In the genomic region with DNA sequence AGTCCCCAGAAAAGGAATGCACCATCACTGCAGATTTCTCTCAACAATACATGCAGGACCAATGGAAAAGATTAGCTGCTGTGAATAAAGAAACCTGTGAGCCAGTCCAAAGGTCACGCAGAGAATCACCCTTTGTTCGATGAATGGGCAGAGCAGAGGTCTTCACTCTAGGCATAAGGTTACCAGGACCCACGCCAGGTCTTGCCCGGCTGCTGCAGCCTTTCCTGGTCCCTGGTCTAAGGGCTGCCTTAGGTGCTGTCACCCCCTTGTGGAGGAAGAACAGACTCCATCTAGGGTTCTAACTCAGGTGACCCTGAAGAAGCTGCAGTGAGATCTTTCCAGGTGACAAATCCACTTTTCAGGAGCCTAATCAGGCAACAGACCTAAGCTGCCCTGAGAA, we compare ENCODE assay signal across 1 cellular context.
TF ChIP-seq lines count a peak whose summit lies in the region.

No MANE protein-coding gene starts in this region.

TF ChIP-seq in HepG2, 621 proteins besides CTCF, POLR2A, EP300 and RAD21 (continued from another document and continues in another):
- TF ChIP-seq, protein P1, sequence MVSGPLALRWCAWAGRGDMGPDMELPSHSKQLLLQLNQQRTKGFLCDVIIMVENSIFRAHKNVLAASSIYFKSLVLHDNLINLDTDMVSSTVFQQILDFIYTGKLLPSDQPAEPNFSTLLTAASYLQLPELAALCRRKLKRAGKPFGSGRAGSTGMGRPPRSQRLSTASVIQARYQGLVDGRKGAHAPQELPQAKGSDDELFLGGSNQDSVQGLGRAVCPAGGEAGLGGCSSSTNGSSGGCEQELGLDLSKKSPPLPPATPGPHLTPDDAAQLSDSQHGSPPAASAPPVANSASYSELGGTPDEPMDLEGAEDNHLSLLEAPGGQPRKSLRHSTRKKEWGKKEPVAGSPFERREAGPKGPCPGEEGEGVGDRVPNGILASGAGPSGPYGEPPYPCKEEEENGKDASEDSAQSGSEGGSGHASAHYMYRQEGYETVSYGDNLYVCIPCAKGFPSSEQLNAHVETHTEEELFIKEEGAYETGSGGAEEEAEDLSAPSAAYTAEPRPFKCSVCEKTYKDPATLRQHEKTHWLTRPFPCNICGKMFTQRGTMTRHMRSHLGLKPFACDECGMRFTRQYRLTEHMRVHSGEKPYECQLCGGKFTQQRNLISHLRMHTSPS (CRISPR knock-in tag; IDR thresholded peaks at IDR 0.05; ENCODE audit: low read depth), result no peak
- TF ChIP-seq, protein P2, sequence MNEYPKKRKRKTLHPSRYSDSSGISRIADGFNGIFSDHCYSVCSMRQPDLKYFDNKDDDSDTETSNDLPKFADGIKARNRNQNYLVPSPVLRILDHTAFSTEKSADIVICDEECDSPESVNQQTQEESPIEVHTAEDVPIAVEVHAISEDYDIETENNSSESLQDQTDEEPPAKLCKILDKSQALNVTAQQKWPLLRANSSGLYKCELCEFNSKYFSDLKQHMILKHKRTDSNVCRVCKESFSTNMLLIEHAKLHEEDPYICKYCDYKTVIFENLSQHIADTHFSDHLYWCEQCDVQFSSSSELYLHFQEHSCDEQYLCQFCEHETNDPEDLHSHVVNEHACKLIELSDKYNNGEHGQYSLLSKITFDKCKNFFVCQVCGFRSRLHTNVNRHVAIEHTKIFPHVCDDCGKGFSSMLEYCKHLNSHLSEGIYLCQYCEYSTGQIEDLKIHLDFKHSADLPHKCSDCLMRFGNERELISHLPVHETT (CRISPR knock-in tag; conservative IDR thresholded peaks at IDR 0.05), result no peak
- TF ChIP-seq ZNF20 (CRISPR knock-in tag; IDR thresholded peaks at IDR 0.05) (no peak), HIVEP1 (CRISPR knock-in tag; IDR thresholded peaks at IDR 0.05) (no peak), POLR2AphosphoS5 (IDR thresholded peaks at IDR 0.05; ENCODE audit: low read depth, low read length) (no peak), ZNF256 (CRISPR knock-in tag; conservative IDR thresholded peaks at IDR 0.05) (no peak), ZNF350 (CRISPR knock-in tag; IDR thresholded peaks at IDR 0.05; ENCODE audit: borderline replicate concordance, low read depth) (no peak), ZNF547 (CRISPR knock-in tag; IDR thresholded peaks at IDR 0.05) (no peak), ZNF878 (CRISPR knock-in tag; IDR thresholded peaks at IDR 0.05) (no peak), HMG20A (CRISPR knock-in tag; IDR thresholded peaks at IDR 0.05; ENCODE audit: borderline replicate concordance) (peak; percentile 51; the same call in 1 of the 2 replicates), ZNF850 (CRISPR knock-in tag; conservative IDR thresholded peaks at IDR 0.05) (no peak), NR1H2 (CRISPR knock-in tag; IDR thresholded peaks at IDR 0.05; ENCODE audit: borderline replicate concordance, low read depth) (no peak), HNF4G (IDR thresholded peaks at IDR 0.05; ENCODE audit: borderline replicate concordance, low read depth, low read length) (peak; percentile 70), HNF4G (CRISPR knock-in tag; IDR thresholded peaks at IDR 0.05; ENCODE audit: borderline replicate concordance, low read depth) (peak; percentile 79; the same call in 1 of the 2 replicates), ZNF674 (CRISPR knock-in tag; IDR thresholded peaks at IDR 0.05; ENCODE audit: low read depth) (no peak), ZNF317 (CRISPR knock-in tag; IDR thresholded peaks at IDR 0.05) (no peak), ZZZ3 (CRISPR knock-in tag; IDR thresholded peaks at IDR 0.05; ENCODE audit: borderline replicate concordance) (no peak), ZNF17 (CRISPR knock-in tag; IDR thresholded peaks at IDR 0.05) (no peak), PRPF4 (IDR thresholded peaks at IDR 0.05; ENCODE audit: low read depth, low read length, poor library complexity, severe bottlenecking) (no peak), CBFB (CRISPR knock-in tag; IDR thresholded peaks at IDR 0.05) (0 out of 2 replicates have a peak, but pooled peaks have one; percentile 18), ELF3 (CRISPR knock-in tag; IDR thresholded peaks at IDR 0.05) (0 out of 2 replicates have a peak, but pooled peaks have one; percentile 29), CAMTA2 (CRISPR knock-in tag; IDR thresholded peaks at IDR 0.05; ENCODE audit: borderline replicate concordance) (no peak), ZNF615 (CRISPR knock-in tag; IDR thresholded peaks at IDR 0.05; ENCODE audit: borderline replicate concordance) (no peak), ELF4 (CRISPR knock-in tag; IDR thresholded peaks at IDR 0.05; ENCODE audit: borderline replicate concordance) (no peak), ZIK1 (CRISPR knock-in tag; IDR thresholded peaks at IDR 0.05; ENCODE audit: borderline replicate concordance, low read depth) (no peak), SATB2 (CRISPR knock-in tag; IDR thresholded peaks at IDR 0.05) (no peak), ZNF724P (CRISPR knock-in tag; IDR thresholded peaks at IDR 0.05; ENCODE audit: borderline replicate concordance) (no peak), ZNF326 (CRISPR knock-in tag; IDR thresholded peaks at IDR 0.05; ENCODE audit: borderline replicate concordance) (no peak), TRIM24 (CRISPR knock-in tag; IDR thresholded peaks at IDR 0.05) (no peak), ZNF484 (CRISPR knock-in tag; IDR thresholded peaks at IDR 0.05; ENCODE audit: borderline replicate concordance, low read depth) (no peak), ZNF672 (CRISPR knock-in tag; IDR thresholded peaks at IDR 0.05) (no peak), ELF1 (CRISPR knock-in tag; IDR thresholded peaks at IDR 0.05) (no peak), GATA4 (IDR thresholded peaks at IDR 0.05; ENCODE audit: borderline replicate concordance, low read depth) (no peak), HNRNPLL (IDR thresholded peaks at IDR 0.05; ENCODE audit: low read depth, low read length, poor library complexity, severe bottlenecking) (no peak), KLF11 (CRISPR knock-in tag; IDR thresholded peaks at IDR 0.05) (no peak), SALL1 (CRISPR knock-in tag; IDR thresholded peaks at IDR 0.05) (peak; percentile 58), ZNF589 (CRISPR knock-in tag; conservative IDR thresholded peaks at IDR 0.05) (no peak), ZNF530 (CRISPR knock-in tag; IDR thresholded peaks at IDR 0.05; ENCODE audit: low read depth) (no peak)
- TF ChIP-seq, protein P3, sequence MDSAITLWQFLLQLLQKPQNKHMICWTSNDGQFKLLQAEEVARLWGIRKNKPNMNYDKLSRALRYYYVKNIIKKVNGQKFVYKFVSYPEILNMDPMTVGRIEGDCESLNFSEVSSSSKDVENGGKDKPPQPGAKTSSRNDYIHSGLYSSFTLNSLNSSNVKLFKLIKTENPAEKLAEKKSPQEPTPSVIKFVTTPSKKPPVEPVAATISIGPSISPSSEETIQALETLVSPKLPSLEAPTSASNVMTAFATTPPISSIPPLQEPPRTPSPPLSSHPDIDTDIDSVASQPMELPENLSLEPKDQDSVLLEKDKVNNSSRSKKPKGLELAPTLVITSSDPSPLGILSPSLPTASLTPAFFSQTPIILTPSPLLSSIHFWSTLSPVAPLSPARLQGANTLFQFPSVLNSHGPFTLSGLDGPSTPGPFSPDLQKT (CRISPR knock-in tag; IDR thresholded peaks at IDR 0.05; ENCODE audit: borderline replicate concordance), result no peak
- TF ChIP-seq, protein P4, sequence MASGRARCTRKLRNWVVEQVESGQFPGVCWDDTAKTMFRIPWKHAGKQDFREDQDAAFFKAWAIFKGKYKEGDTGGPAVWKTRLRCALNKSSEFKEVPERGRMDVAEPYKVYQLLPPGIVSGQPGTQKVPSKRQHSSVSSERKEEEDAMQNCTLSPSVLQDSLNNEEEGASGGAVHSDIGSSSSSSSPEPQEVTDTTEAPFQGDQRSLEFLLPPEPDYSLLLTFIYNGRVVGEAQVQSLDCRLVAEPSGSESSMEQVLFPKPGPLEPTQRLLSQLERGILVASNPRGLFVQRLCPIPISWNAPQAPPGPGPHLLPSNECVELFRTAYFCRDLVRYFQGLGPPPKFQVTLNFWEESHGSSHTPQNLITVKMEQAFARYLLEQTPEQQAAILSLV (CRISPR knock-in tag; IDR thresholded peaks at IDR 0.05; ENCODE audit: borderline replicate concordance), result no peak
- TF ChIP-seq, protein P5, sequence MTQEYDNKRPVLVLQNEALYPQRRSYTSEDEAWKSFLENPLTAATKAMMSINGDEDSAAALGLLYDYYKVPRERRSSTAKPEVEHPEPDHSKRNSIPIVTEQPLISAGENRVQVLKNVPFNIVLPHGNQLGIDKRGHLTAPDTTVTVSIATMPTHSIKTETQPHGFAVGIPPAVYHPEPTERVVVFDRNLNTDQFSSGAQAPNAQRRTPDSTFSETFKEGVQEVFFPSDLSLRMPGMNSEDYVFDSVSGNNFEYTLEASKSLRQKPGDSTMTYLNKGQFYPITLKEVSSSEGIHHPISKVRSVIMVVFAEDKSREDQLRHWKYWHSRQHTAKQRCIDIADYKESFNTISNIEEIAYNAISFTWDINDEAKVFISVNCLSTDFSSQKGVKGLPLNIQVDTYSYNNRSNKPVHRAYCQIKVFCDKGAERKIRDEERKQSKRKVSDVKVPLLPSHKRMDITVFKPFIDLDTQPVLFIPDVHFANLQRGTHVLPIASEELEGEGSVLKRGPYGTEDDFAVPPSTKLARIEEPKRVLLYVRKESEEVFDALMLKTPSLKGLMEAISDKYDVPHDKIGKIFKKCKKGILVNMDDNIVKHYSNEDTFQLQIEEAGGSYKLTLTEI (CRISPR knock-in tag; conservative IDR thresholded peaks at IDR 0.05), result no peak
- TF ChIP-seq, protein P6, sequence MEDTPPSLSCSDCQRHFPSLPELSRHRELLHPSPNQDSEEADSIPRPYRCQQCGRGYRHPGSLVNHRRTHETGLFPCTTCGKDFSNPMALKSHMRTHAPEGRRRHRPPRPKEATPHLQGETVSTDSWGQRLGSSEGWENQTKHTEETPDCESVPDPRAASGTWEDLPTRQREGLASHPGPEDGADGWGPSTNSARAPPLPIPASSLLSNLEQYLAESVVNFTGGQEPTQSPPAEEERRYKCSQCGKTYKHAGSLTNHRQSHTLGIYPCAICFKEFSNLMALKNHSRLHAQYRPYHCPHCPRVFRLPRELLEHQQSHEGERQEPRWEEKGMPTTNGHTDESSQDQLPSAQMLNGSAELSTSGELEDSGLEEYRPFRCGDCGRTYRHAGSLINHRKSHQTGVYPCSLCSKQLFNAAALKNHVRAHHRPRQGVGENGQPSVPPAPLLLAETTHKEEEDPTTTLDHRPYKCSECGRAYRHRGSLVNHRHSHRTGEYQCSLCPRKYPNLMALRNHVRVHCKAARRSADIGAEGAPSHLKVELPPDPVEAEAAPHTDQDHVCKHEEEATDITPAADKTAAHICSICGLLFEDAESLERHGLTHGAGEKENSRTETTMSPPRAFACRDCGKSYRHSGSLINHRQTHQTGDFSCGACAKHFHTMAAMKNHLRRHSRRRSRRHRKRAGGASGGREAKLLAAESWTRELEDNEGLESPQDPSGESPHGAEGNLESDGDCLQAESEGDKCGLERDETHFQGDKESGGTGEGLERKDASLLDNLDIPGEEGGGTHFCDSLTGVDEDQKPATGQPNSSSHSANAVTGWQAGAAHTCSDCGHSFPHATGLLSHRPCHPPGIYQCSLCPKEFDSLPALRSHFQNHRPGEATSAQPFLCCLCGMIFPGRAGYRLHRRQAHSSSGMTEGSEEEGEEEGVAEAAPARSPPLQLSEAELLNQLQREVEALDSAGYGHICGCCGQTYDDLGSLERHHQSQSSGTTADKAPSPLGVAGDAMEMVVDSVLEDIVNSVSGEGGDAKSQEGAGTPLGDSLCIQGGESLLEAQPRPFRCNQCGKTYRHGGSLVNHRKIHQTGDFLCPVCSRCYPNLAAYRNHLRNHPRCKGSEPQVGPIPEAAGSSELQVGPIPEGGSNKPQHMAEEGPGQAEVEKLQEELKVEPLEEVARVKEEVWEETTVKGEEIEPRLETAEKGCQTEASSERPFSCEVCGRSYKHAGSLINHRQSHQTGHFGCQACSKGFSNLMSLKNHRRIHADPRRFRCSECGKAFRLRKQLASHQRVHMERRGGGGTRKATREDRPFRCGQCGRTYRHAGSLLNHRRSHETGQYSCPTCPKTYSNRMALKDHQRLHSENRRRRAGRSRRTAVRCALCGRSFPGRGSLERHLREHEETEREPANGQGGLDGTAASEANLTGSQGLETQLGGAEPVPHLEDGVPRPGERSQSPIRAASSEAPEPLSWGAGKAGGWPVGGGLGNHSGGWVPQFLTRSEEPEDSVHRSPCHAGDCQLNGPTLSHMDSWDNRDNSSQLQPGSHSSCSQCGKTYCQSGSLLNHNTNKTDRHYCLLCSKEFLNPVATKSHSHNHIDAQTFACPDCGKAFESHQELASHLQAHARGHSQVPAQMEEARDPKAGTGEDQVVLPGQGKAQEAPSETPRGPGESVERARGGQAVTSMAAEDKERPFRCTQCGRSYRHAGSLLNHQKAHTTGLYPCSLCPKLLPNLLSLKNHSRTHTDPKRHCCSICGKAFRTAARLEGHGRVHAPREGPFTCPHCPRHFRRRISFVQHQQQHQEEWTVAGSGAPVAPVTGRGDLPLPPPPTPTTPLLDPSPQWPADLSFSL (CRISPR knock-in tag; IDR thresholded peaks at IDR 0.05), result no peak
- TF ChIP-seq, protein P7, sequence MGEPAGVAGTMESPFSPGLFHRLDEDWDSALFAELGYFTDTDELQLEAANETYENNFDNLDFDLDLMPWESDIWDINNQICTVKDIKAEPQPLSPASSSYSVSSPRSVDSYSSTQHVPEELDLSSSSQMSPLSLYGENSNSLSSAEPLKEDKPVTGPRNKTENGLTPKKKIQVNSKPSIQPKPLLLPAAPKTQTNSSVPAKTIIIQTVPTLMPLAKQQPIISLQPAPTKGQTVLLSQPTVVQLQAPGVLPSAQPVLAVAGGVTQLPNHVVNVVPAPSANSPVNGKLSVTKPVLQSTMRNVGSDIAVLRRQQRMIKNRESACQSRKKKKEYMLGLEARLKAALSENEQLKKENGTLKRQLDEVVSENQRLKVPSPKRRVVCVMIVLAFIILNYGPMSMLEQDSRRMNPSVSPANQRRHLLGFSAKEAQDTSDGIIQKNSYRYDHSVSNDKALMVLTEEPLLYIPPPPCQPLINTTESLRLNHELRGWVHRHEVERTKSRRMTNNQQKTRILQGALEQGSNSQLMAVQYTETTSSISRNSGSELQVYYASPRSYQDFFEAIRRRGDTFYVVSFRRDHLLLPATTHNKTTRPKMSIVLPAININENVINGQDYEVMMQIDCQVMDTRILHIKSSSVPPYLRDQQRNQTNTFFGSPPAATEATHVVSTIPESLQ (CRISPR knock-in tag; conservative IDR thresholded peaks at IDR 0.05), result no peak
